Comparison of ENCODE assay signal across 8 cellular contexts in genomic region chr20:33995053-33995816, GRCh38. TPM values are rescaled to one million over a fixed set of nuclear protein-coding genes. Genes with fewer than 3 reads are reported as not detected.
DNase-seq lines count a peak whose midpoint lies in the region; ATAC-seq and TF ChIP-seq lines count a peak whose summit lies in the region.

No MANE protein-coding gene starts in this region.

- H3K9me3 ChIP-seq in SJCRH30 (replicated peaks), result no peaks in the 10 kb centered on the region
- no peaks in the 10 kb centered on the region for H3K9me3 ChIP-seq in esophagus muscularis mucosa

- H3K36me3 ChIP-seq in SJCRH30 (no peaks in the 10 kb centered on the region), esophagus muscularis mucosa (no peaks in the 10 kb centered on the region)

- H3K4me3 ChIP-seq in SJCRH30 (peak overlapping the region; percentile 90), esophagus muscularis mucosa (peak overlapping the region; percentile 89 to 96 (median 94))

- peak; percentile 14 for DNase-seq in NCI-H2227 (lab: John Stamatoyannopoulos, UW; ENCODE audit: unreplicated experiment)
- no peak for DNase-seq in NCI-H2227 treated with DMSO at 0.1 percent for 48 hours (lab: John Stamatoyannopoulos, UW)
- DNase-seq in SJCRH30, result peak in 1 of 2 experiments; percentile 34
- DNase-seq in esophagus muscularis mucosa (ENCODE audit: extremely low spot score), result no peak
- peak; percentile 38 for DNase-seq in pons (ENCODE audit: low spot score)
- DNase-seq in C1 segment of cervical spinal cord (lab: John Stamatoyannopoulos, UW), result no peak
- DNase-seq in stimulated activated CD4-positive, alpha-beta T cell treated with anti-CD3 and anti-CD28 coated beads, Interleukin-15, amount 100 ng/mL, for 24 hours, result no peak

- ATAC-seq in HG02588 (IDR thresholded peaks at IDR 0.05; ENCODE audit: unreplicated experiment), result no peak

- TF ChIP-seq POLR2A in esophagus muscularis mucosa (IDR thresholded peaks at IDR 0.05; ENCODE audit: low read depth), result no peak

- H3K27me3 ChIP-seq in SJCRH30, result no peaks in the 10 kb centered on the region
- no peaks in the 10 kb centered on the region for H3K27me3 ChIP-seq in esophagus muscularis mucosa

- no peak for TF ChIP-seq CTCF in esophagus muscularis mucosa (IDR thresholded peaks at IDR 0.05)

- 13% methylated on average over 8 of the region's 8 CpGs for WGBS in esophagus muscularis mucosa

- no peak for TF ChIP-seq EP300 in esophagus muscularis mucosa (IDR thresholded peaks at IDR 0.05)

- H3K4me1 ChIP-seq in SJCRH30 (peaks cover 7% of the 10 kb centered on the region; the same call in 1 of the 2 replicates), esophagus muscularis mucosa (peaks cover 61 to 73% (median 69%) of the 10 kb centered on the region in 4 donors)

- intact Hi-C loops in esophagus muscularis mucosa (cut with DNase I), result no loop called here

- H3K27ac ChIP-seq in SJCRH30 (no peak overlapping the region; the same call in 1 of the 2 replicates), esophagus muscularis mucosa (replicated peaks in 1 of 4) (peak overlapping the region; percentile 98 to 99 (median 99))

RNA-seq across cellular contexts. Expression of gene RALY, which starts 1.5 kb away (rescaled TPM):
- total RNA-seq in SJCRH30 (2014; rRNA removed; shearing (Covaris generic)), result 162 and 172 TPM in 2 replicates
- total RNA-seq in esophagus muscularis mucosa, result 100 to 1,000 TPM; 114 to 121 (median 117) TPM

Comparison
In these comparisons a context has a peak if more than half of its experiments do, and no peak if none do; other contexts are left out.
1. DNase-seq: peak in NCI-H2227 (single experiment) and pons (single experiment); none in NCI-H2227 treated with DMSO at 0.1 percent for 48 hours (single experiment), esophagus muscularis mucosa (single experiment), C1 segment of cervical spinal cord (0 of 14) and stimulated activated CD4-positive, alpha-beta T cell treated with anti-CD3 and anti-CD28 coated beads, Interleukin-15, amount 100 ng/mL, for 24 hours (single experiment).